In genomic region chr12:92571844-92572543, GRCh38 we compare ENCODE assay signal across 18 cellular contexts.
DNase-seq lines count a peak whose midpoint lies in the region; ATAC-seq, FAIRE-seq and TF ChIP-seq lines count a peak whose summit lies in the region.
"Had no signal": no experiment of that assay in that cellular context is flagged by ENCODE, and none has a peak within 500 bp of the region (broad histone marks: within the 10 kb centered on the region; RNA-seq: fewer than 3 reads in every experiment).

No MANE protein-coding gene starts in this region.

- H3K36me3 Mint-ChIP-seq in T-helper 17 cell (ENCODE audit: low read depth), result no peaks in the 10 kb centered on the region

- H3K27ac ChIP-seq in liver (ENCODE audit: low read depth in 1 of 2, low read length in 2 of 2), result peak overlapping the region; percentile 62 to 73
- H3K27ac ChIP-seq in HepG2 (ENCODE audit: extremely low read length, insufficient read depth, low read length), result no peak overlapping the region
- H3K27ac ChIP-seq in right lobe of liver, result peak overlapping the region in 2 of 3 donors; percentile 39 to 87
- peak overlapping the region; percentile 3 for H3K27ac ChIP-seq in vagina
- no peak overlapping the region for H3K27ac ChIP-seq in substantia nigra (ENCODE audit: low read depth, low read length, poor library complexity, severe bottlenecking)
- H3K27ac ChIP-seq: colonic mucosa had no signal

- H3K27me3 ChIP-seq in liver (ENCODE audit: control insufficient read depth in 4 of 4, insufficient read depth in 4 of 4, low read length in 3 of 4) (no peaks in the 10 kb centered on the region), HepG2 (ENCODE audit: control insufficient read depth in 1 of 2, insufficient read depth in 2 of 2, low read length in 2 of 2) (no peaks in the 10 kb centered on the region), right lobe of liver (no peaks in the 10 kb centered on the region), vagina (no peaks in the 10 kb centered on the region)
- H3K27me3 ChIP-seq: colonic mucosa, heart left ventricle had no signal

- BruUV-seq in HepG2 (replicated peaks; lab: Mats Ljungman, UMichigan), result no TSS peak

- TF ChIP-seq EP300 in HepG2 (IDR thresholded peaks at IDR 0.05; ENCODE audit: low read depth in 2 of 2, low read length in 2 of 2) (no peak), HepG2 (CRISPR knock-in tag; IDR thresholded peaks at IDR 0.05; ENCODE audit: borderline replicate concordance) (no peak)

- peaks cover 10% of the 10 kb centered on the region for H3K4me1 Mint-ChIP-seq in T-helper 17 cell

- H3K4me3 Mint-ChIP-seq in T-helper 17 cell, result no peak overlapping the region
- H3K4me3 Mint-ChIP-seq: brain, nephron had no signal

- in situ Hi-C loops in HepG2 (cut with HindIII; ENCODE audit: extremely low pct_ligation_motif_present, low pct_unique_long_range_greater_than_20kb), result loop anchor here (10.0 kb wide), 1 partner anchor 757 kb away; no protein-coding TSS in a partner anchor

- no peaks in the 10 kb centered on the region for H3K79me2 ChIP-seq in HepG2 (ENCODE audit: insufficient read depth, low read length)

- H3K9ac ChIP-seq in liver (ENCODE audit: low read depth in 1 of 2, low read length in 2 of 2) (no peak overlapping the region), HepG2 (ENCODE audit: insufficient read depth, low read depth, low read length) (no peak overlapping the region)

- WGBS in liver, result 61% methylated on average over 8 of the region's 8 CpGs
- 39% methylated on average over 8 of the region's 8 CpGs for WGBS in HepG2 (ENCODE audit: low lambda C conversion rate)
- 55% methylated on average over 7 of the region's 8 CpGs for WGBS in right lobe of liver (ENCODE audit: insufficient coverage, low coverage, low lambda C conversion rate, missing lambda C conversion rate)

- no peak for TF ChIP-seq POLR2A in HepG2 (IDR thresholded peaks at IDR 0.05; ENCODE audit: insufficient read depth in 1 of 2, low read depth in 2 of 2, low read length in 2 of 2)
- no peak for TF ChIP-seq POLR2A in right lobe of liver (IDR thresholded peaks at IDR 0.05)
- TF ChIP-seq POLR2A in vagina (IDR thresholded peaks at IDR 0.05), result no peak
- TF ChIP-seq POLR2A in H54 (IDR thresholded peaks at IDR 0.05; ENCODE audit: low read depth, low read length), result no peak

- ATAC-seq in HepG2 (no peak), T-helper 17 cell (no peak), right lobe of liver (peak in 3 of 4 donors; percentile 1 to 69 (median 19))
- ATAC-seq: heart left ventricle had no signal

- H3K27me3 Mint-ChIP-seq in T-helper 17 cell, result no peaks in the 10 kb centered on the region
- H3K27me3 Mint-ChIP-seq: brain had no signal

- H3K4me1 ChIP-seq in liver (ENCODE audit: control insufficient read depth in 4 of 4, insufficient read depth in 4 of 4, low read length in 3 of 4), result peaks cover 12 to 50% (median 39%) of the 10 kb centered on the region in 4 donors
- H3K4me1 ChIP-seq in HepG2 (ENCODE audit: insufficient read depth, low read length), result peaks cover 12% of the 10 kb centered on the region
- H3K4me1 ChIP-seq in right lobe of liver, result peaks cover 0 to 53% (median 26%) of the 10 kb centered on the region in 4 donors
- peaks cover 10% of the 10 kb centered on the region for H3K4me1 ChIP-seq in vagina
- H3K4me1 ChIP-seq: colonic mucosa had no signal

- DNase-seq in HepG2 (ENCODE audit: low spot score) (no peak), T-helper 17 cell (no peak), right lobe of liver (no peak), vagina (ENCODE audit: extremely low spot score in 2 of 2) (no peak), amygdala (lab: John Stamatoyannopoulos, UW) (no peak), H54 (ENCODE audit: insufficient read length, low spot score) (no peak), substantia nigra (lab: John Stamatoyannopoulos, UW) (no peak)
- DNase-seq: activated CD4-positive, alpha-beta T cell treated with anti-CD3 and anti-CD28 coated beads for 1 hour; colonic mucosa; heart left ventricle; KBM-7; left cardiac atrium; NCI-H1694; NCI-H774; Right ventricle myocardium superior had no signal

- no peak for FAIRE-seq in HepG2 (lab: Jason Lieb, UNC)
- no peak for FAIRE-seq in H54 (lab: Jason Lieb, UNC)

- peak overlapping the region; percentile 89 for H3K27ac Mint-ChIP-seq in T-helper 17 cell

- H3K36me3 ChIP-seq in liver (ENCODE audit: control insufficient read depth in 4 of 4, insufficient read depth in 3 of 4, low read depth in 1 of 4, low read length in 3 of 4), result no peaks in the 10 kb centered on the region
- no peaks in the 10 kb centered on the region for H3K36me3 ChIP-seq in HepG2 (replicated peaks in 1 of 2; ENCODE audit: control insufficient read depth in 1 of 2, insufficient read depth in 2 of 2, low read length in 2 of 2)
- no peaks in the 10 kb centered on the region for H3K36me3 ChIP-seq in right lobe of liver
- no peaks in the 10 kb centered on the region for H3K36me3 ChIP-seq in vagina
- H3K36me3 ChIP-seq: colonic mucosa, heart left ventricle had no signal

- no peak for TF ChIP-seq CTCF in liver (IDR thresholded peaks at IDR 0.05; ENCODE audit: low read depth, low read length, missing input control)
- no peak for TF ChIP-seq CTCF in HepG2 (CRISPR knock-in tag; IDR thresholded peaks at IDR 0.05)
- no peak for TF ChIP-seq CTCF in right lobe of liver (IDR thresholded peaks at IDR 0.05)
- no peak for TF ChIP-seq CTCF in vagina (IDR thresholded peaks at IDR 0.05)

- intact Hi-C loops in HepG2 (cut with micrococcal nuclease; ENCODE audit: unreplicated experiment) (loop anchor here (2.0 to 5.0 kb wide), 4 partner anchors 79 to 993 kb away; no protein-coding TSS in a partner anchor), right lobe of liver (cut with DNase I) (no loop called here), vagina (cut with DNase I) (no loop called here)

- no peaks in the 10 kb centered on the region for H3K9me3 ChIP-seq in liver (ENCODE audit: control insufficient read depth in 4 of 4, low read length in 3 of 4)
- no peaks in the 10 kb centered on the region for H3K9me3 ChIP-seq in HepG2 (ENCODE audit: low read length)
- no peaks in the 10 kb centered on the region for H3K9me3 ChIP-seq in T-helper 17 cell (ENCODE audit: control insufficient read depth, low read length, poor library complexity, severe bottlenecking)
- H3K9me3 ChIP-seq in right lobe of liver, result no peaks in the 10 kb centered on the region
- H3K9me3 ChIP-seq in vagina, result no peaks in the 10 kb centered on the region
- H3K9me3 ChIP-seq: colonic mucosa had no signal

- H3K4me3 ChIP-seq in liver (ENCODE audit: low read depth in 1 of 3, low read length in 3 of 3) (no peak overlapping the region), HepG2 (replicated peaks in 1 of 3; ENCODE audit: insufficient read depth in 1 of 3, low read depth in 2 of 3, low read length in 3 of 3) (no peak overlapping the region), right lobe of liver (no peak overlapping the region), vagina (no peak overlapping the region)
- H3K4me3 ChIP-seq: colonic mucosa, heart left ventricle had no signal

- no peak overlapping the region for H3K4me2 ChIP-seq in HepG2 (ENCODE audit: low read depth, low read length)

- H4K20me1 ChIP-seq in HepG2 (ENCODE audit: insufficient read depth, low read length), result no peaks in the 10 kb centered on the region

- CTCF ChIA-PET in HepG2 (lab: Yijun Ruan, JAX; ENCODE audit: low intra/inter-chr PET ratio, low total read pairs), result no interaction called here

- POLR2A ChIA-PET in HepG2 (lab: Yijun Ruan, JAX), result no interaction called here

- TF ChIP-seq RAD21 in liver (IDR thresholded peaks at IDR 0.05) (peak in 1 of 2 donors; percentile 28), HepG2 (CRISPR knock-in tag; IDR thresholded peaks at IDR 0.05) (no peak)

- no peak overlapping the region for H2AFZ ChIP-seq in HepG2 (ENCODE audit: low read length)

TF ChIP-seq in liver, 16 proteins besides CTCF, POLR2A, EP300 and RAD21:
- TF ChIP-seq JUND (IDR thresholded peaks at IDR 0.05) (peak in 1 of 2 donors; percentile 14), EGR1 (IDR thresholded peaks at IDR 0.05; ENCODE audit: low read depth in 2 of 2) (no peak), HNF4G (IDR thresholded peaks at IDR 0.05) (no peak), RXRA (IDR thresholded peaks at IDR 0.05) (peak in 1 of 2 donors; percentile 55), TAF1 (conservative IDR thresholded peaks at IDR 0.05) (no peak), NR2F2 (IDR thresholded peaks at IDR 0.05) (no peak), SP1 (IDR thresholded peaks at IDR 0.05) (no peak), HNF4A (conservative IDR thresholded peaks at IDR 0.05) (peak in 1 of 2 donors; percentile 57)

TF ChIP-seq in HepG2, 621 proteins besides CTCF, POLR2A, EP300 and RAD21 (continues in another document):
- TF ChIP-seq KAT2B (IDR thresholded peaks at IDR 0.05; ENCODE audit: borderline replicate concordance, low read depth, low read length) (no peak), THYN1 (CRISPR knock-in tag; IDR thresholded peaks at IDR 0.05; ENCODE audit: borderline replicate concordance, low read depth) (no peak), ZNF446 (CRISPR knock-in tag; IDR thresholded peaks at IDR 0.05) (no peak), ZNF839 (CRISPR knock-in tag; IDR thresholded peaks at IDR 0.05; ENCODE audit: borderline replicate concordance) (no peak), NBN (conservative IDR thresholded peaks at IDR 0.05) (no peak), SMARCC2 (IDR thresholded peaks at IDR 0.05) (no peak), ZNF850 (CRISPR knock-in tag; conservative IDR thresholded peaks at IDR 0.05) (no peak), ZNF615 (CRISPR knock-in tag; IDR thresholded peaks at IDR 0.05; ENCODE audit: borderline replicate concordance) (no peak)
- TF ChIP-seq, protein P1, sequence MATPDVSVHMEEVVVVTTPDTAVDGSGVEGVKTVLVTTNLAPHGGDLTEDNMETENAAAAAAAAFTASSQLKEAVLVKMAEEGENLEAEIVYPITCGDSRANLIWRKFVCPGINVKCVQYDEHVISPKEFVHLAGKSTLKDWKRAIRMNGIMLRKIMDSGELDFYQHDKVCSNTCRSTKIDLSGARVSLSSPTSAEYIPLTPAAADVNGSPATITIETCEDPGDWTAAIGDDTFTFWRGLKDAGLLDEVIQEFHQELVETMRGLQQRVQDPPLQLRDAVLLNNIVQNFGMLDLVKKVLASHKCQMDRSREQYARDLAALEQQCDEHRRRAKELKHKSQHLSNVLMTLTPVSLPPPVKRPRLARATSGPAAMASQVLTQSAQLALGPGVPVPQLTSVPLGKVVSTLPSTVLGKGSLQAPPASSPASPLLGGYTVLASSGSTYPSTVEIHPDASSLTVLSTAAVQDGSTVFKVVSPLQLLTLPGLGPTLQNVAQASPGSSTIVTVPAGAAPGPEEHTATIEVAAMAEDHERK (CRISPR knock-in tag; IDR thresholded peaks at IDR 0.05; ENCODE audit: low read depth), result no peak

Comparison
In these comparisons a context has a peak if more than half of its experiments do, and no peak if none do; other contexts are left out.
1. H3K27ac ChIP-seq: peak in liver (2 of 2), right lobe of liver (2 of 3) and vagina (single experiment); none in HepG2 (single experiment) and substantia nigra (single experiment).
2. ATAC-seq: peak in right lobe of liver (3 of 4); none in HepG2 (single experiment) and T-helper 17 cell (single experiment).